In the genomic region with DNA sequence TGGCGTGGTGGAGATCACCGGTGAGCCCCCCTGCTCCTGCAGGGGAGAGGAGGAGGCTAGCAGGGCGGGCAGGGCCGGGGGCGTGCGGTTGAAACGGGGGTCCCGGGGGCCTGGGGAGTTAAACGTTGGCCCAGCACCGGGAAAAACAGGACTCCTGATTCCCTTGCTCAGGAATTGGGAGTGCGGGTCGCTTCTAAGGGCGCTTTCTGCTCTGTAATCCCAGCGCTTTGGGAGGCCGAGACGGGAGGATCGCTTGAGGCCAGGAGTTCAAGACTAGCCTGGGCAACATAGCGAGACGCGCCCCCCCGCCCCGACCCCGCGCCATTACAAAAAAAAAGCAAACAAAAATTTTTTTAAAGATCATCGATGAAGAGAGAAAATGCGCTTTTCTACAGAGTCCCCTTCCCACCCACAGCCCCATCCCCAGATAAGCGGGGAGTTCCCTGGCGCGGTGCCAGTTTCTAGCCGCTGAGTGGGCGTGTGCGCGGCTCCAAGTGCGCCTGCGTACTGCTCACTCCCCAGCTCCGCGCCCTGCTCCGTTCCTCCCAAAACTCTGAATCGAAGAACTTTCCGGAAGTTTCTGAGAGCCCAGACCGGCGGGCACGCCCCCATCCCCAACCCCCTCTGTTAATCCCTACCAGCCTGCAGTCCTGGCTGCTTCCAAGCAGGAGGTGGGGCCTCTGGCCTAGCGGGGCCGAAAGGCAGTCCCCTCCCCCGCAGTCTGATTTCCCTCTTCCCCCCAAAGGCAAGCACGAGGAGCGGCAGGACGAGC, we compare ENCODE assay signal across 1 cellular context.
TF ChIP-seq lines count a peak whose summit lies in the region.

No MANE protein-coding gene starts in this region.

TF ChIP-seq in WTC11, 78 proteins besides CTCF, POLR2A, EP300 and RAD21 (continued from another document and continues in another):
- TF ChIP-seq, protein P1, sequence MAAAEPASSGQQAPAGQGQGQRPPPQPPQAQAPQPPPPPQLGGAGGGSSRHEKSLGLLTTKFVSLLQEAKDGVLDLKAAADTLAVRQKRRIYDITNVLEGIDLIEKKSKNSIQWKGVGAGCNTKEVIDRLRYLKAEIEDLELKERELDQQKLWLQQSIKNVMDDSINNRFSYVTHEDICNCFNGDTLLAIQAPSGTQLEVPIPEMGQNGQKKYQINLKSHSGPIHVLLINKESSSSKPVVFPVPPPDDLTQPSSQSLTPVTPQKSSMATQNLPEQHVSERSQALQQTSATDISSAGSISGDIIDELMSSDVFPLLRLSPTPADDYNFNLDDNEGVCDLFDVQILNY (CRISPR knock-in tag; IDR thresholded peaks at IDR 0.05), result peak; percentile 56; the same call in 1 of the 2 replicates
- TF ChIP-seq, protein P2, sequence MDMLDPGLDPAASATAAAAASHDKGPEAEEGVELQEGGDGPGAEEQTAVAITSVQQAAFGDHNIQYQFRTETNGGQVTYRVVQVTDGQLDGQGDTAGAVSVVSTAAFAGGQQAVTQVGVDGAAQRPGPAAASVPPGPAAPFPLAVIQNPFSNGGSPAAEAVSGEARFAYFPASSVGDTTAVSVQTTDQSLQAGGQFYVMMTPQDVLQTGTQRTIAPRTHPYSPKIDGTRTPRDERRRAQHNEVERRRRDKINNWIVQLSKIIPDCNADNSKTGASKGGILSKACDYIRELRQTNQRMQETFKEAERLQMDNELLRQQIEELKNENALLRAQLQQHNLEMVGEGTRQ (CRISPR knock-in tag; IDR thresholded peaks at IDR 0.05), result no peak
- peak; percentile 90; the same call in 1 of the 2 replicates for TF ChIP-seq ZNF121 (CRISPR knock-in tag; IDR thresholded peaks at IDR 0.05)
- no peak for TF ChIP-seq NFYB (CRISPR knock-in tag; conservative IDR thresholded peaks at IDR 0.05; ENCODE audit: low read depth)
- TF ChIP-seq RORB (CRISPR knock-in tag; IDR thresholded peaks at IDR 0.05), result no peak
- TF ChIP-seq, protein P3, sequence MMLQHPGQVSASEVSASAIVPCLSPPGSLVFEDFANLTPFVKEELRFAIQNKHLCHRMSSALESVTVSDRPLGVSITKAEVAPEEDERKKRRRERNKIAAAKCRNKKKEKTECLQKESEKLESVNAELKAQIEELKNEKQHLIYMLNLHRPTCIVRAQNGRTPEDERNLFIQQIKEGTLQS (CRISPR knock-in tag; conservative IDR thresholded peaks at IDR 0.05), result no peak
- TF ChIP-seq SMAD3 (CRISPR knock-in tag; IDR thresholded peaks at IDR 0.05; ENCODE audit: borderline replicate concordance), result peak; percentile 71; the same call in 1 of the 2 replicates
- TF ChIP-seq, protein P4, sequence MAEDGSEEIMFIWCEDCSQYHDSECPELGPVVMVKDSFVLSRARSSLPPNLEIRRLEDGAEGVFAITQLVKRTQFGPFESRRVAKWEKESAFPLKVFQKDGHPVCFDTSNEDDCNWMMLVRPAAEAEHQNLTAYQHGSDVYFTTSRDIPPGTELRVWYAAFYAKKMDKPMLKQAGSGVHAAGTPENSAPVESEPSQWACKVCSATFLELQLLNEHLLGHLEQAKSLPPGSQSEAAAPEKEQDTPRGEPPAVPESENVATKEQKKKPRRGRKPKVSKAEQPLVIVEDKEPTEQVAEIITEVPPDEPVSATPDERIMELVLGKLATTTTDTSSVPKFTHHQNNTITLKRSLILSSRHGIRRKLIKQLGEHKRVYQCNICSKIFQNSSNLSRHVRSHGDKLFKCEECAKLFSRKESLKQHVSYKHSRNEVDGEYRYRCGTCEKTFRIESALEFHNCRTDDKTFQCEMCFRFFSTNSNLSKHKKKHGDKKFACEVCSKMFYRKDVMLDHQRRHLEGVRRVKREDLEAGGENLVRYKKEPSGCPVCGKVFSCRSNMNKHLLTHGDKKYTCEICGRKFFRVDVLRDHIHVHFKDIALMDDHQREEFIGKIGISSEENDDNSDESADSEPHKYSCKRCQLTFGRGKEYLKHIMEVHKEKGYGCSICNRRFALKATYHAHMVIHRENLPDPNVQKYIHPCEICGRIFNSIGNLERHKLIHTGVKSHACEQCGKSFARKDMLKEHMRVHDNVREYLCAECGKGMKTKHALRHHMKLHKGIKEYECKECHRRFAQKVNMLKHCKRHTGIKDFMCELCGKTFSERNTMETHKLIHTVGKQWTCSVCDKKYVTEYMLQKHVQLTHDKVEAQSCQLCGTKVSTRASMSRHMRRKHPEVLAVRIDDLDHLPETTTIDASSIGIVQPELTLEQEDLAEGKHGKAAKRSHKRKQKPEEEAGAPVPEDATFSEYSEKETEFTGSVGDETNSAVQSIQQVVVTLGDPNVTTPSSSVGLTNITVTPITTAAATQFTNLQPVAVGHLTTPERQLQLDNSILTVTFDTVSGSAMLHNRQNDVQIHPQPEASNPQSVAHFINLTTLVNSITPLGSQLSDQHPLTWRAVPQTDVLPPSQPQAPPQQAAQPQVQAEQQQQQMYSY (CRISPR knock-in tag; IDR thresholded peaks at IDR 0.05), result peak; percentile 87
- TF ChIP-seq RELA (CRISPR knock-in tag; IDR thresholded peaks at IDR 0.05; ENCODE audit: borderline replicate concordance), result no peak
- TF ChIP-seq KAT7 (CRISPR knock-in tag; IDR thresholded peaks at IDR 0.05; ENCODE audit: borderline replicate concordance), result 0 out of 2 replicates have a peak, but pooled peaks have one; percentile 29
- peak; percentile 89 for TF ChIP-seq NFE2L1 (CRISPR knock-in tag; IDR thresholded peaks at IDR 0.05)
- TF ChIP-seq PRRX2 (CRISPR knock-in tag; IDR thresholded peaks at IDR 0.05), result no peak
- TF ChIP-seq, protein P5, sequence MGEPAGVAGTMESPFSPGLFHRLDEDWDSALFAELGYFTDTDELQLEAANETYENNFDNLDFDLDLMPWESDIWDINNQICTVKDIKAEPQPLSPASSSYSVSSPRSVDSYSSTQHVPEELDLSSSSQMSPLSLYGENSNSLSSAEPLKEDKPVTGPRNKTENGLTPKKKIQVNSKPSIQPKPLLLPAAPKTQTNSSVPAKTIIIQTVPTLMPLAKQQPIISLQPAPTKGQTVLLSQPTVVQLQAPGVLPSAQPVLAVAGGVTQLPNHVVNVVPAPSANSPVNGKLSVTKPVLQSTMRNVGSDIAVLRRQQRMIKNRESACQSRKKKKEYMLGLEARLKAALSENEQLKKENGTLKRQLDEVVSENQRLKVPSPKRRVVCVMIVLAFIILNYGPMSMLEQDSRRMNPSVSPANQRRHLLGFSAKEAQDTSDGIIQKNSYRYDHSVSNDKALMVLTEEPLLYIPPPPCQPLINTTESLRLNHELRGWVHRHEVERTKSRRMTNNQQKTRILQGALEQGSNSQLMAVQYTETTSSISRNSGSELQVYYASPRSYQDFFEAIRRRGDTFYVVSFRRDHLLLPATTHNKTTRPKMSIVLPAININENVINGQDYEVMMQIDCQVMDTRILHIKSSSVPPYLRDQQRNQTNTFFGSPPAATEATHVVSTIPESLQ (CRISPR knock-in tag; IDR thresholded peaks at IDR 0.05), result no peak
- no peak for TF ChIP-seq ZNF219 (CRISPR knock-in tag; IDR thresholded peaks at IDR 0.05; ENCODE audit: borderline replicate concordance)
- no peak for TF ChIP-seq ZNF423 (CRISPR knock-in tag; IDR thresholded peaks at IDR 0.05)
- TF ChIP-seq, protein P6, sequence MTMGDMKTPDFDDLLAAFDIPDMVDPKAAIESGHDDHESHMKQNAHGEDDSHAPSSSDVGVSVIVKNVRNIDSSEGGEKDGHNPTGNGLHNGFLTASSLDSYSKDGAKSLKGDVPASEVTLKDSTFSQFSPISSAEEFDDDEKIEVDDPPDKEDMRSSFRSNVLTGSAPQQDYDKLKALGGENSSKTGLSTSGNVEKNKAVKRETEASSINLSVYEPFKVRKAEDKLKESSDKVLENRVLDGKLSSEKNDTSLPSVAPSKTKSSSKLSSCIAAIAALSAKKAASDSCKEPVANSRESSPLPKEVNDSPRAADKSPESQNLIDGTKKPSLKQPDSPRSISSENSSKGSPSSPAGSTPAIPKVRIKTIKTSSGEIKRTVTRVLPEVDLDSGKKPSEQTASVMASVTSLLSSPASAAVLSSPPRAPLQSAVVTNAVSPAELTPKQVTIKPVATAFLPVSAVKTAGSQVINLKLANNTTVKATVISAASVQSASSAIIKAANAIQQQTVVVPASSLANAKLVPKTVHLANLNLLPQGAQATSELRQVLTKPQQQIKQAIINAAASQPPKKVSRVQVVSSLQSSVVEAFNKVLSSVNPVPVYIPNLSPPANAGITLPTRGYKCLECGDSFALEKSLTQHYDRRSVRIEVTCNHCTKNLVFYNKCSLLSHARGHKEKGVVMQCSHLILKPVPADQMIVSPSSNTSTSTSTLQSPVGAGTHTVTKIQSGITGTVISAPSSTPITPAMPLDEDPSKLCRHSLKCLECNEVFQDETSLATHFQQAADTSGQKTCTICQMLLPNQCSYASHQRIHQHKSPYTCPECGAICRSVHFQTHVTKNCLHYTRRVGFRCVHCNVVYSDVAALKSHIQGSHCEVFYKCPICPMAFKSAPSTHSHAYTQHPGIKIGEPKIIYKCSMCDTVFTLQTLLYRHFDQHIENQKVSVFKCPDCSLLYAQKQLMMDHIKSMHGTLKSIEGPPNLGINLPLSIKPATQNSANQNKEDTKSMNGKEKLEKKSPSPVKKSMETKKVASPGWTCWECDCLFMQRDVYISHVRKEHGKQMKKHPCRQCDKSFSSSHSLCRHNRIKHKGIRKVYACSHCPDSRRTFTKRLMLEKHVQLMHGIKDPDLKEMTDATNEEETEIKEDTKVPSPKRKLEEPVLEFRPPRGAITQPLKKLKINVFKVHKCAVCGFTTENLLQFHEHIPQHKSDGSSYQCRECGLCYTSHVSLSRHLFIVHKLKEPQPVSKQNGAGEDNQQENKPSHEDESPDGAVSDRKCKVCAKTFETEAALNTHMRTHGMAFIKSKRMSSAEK (CRISPR knock-in tag; IDR thresholded peaks at IDR 0.05; ENCODE audit: borderline replicate concordance), result no peak
- TF ChIP-seq NR2C2 (CRISPR knock-in tag; IDR thresholded peaks at IDR 0.05), result no peak
- TF ChIP-seq EMX1 (CRISPR knock-in tag; IDR thresholded peaks at IDR 0.05), result no peak
- TF ChIP-seq, protein P7, sequence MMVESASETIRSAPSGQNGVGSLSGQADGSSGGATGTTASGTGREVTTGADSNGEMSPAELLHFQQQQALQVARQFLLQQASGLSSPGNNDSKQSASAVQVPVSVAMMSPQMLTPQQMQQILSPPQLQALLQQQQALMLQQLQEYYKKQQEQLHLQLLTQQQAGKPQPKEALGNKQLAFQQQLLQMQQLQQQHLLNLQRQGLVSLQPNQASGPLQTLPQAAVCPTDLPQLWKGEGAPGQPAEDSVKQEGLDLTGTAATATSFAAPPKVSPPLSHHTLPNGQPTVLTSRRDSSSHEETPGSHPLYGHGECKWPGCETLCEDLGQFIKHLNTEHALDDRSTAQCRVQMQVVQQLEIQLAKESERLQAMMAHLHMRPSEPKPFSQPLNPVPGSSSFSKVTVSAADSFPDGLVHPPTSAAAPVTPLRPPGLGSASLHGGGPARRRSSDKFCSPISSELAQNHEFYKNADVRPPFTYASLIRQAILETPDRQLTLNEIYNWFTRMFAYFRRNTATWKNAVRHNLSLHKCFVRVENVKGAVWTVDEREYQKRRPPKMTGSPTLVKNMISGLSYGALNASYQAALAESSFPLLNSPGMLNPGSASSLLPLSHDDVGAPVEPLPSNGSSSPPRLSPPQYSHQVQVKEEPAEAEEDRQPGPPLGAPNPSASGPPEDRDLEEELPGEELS (CRISPR knock-in tag; IDR thresholded peaks at IDR 0.05), result peak; percentile 76
- peak; percentile 68 for TF ChIP-seq FOXK1 (CRISPR knock-in tag; IDR thresholded peaks at IDR 0.05)
- no peak for TF ChIP-seq TP53 (CRISPR knock-in tag; IDR thresholded peaks at IDR 0.05)
- TF ChIP-seq, protein P8, sequence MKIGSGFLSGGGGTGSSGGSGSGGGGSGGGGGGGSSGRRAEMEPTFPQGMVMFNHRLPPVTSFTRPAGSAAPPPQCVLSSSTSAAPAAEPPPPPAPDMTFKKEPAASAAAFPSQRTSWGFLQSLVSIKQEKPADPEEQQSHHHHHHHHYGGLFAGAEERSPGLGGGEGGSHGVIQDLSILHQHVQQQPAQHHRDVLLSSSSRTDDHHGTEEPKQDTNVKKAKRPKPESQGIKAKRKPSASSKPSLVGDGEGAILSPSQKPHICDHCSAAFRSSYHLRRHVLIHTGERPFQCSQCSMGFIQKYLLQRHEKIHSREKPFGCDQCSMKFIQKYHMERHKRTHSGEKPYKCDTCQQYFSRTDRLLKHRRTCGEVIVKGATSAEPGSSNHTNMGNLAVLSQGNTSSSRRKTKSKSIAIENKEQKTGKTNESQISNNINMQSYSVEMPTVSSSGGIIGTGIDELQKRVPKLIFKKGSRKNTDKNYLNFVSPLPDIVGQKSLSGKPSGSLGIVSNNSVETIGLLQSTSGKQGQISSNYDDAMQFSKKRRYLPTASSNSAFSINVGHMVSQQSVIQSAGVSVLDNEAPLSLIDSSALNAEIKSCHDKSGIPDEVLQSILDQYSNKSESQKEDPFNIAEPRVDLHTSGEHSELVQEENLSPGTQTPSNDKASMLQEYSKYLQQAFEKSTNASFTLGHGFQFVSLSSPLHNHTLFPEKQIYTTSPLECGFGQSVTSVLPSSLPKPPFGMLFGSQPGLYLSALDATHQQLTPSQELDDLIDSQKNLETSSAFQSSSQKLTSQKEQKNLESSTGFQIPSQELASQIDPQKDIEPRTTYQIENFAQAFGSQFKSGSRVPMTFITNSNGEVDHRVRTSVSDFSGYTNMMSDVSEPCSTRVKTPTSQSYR (CRISPR knock-in tag; IDR thresholded peaks at IDR 0.05), result peak; percentile 80
- TF ChIP-seq TEAD4 (CRISPR knock-in tag; IDR thresholded peaks at IDR 0.05), result no peak
- TF ChIP-seq NR1H2 (CRISPR knock-in tag; IDR thresholded peaks at IDR 0.05), result no peak
- TF ChIP-seq, protein P9, sequence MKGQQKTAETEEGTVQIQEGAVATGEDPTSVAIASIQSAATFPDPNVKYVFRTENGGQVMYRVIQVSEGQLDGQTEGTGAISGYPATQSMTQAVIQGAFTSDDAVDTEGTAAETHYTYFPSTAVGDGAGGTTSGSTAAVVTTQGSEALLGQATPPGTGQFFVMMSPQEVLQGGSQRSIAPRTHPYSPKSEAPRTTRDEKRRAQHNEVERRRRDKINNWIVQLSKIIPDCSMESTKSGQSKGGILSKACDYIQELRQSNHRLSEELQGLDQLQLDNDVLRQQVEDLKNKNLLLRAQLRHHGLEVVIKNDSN (CRISPR knock-in tag; IDR thresholded peaks at IDR 0.05), result peak; percentile 28; the same call in 1 of the 2 replicates
- TF ChIP-seq, protein P10, sequence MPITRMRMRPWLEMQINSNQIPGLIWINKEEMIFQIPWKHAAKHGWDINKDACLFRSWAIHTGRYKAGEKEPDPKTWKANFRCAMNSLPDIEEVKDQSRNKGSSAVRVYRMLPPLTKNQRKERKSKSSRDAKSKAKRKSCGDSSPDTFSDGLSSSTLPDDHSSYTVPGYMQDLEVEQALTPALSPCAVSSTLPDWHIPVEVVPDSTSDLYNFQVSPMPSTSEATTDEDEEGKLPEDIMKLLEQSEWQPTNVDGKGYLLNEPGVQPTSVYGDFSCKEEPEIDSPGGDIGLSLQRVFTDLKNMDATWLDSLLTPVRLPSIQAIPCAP (CRISPR knock-in tag; IDR thresholded peaks at IDR 0.05), result 0 out of 2 replicates have a peak, but pooled peaks have one; percentile 32
